ENCODE assay signal across 9 cellular contexts in genomic region chr17:64063766-64064224, GRCh38. TPM values are rescaled to one million over a fixed set of nuclear protein-coding genes. Genes with fewer than 3 reads are reported as not detected.
DNase-seq lines count a peak whose midpoint lies in the region; ATAC-seq and TF ChIP-seq lines count a peak whose summit lies in the region.
"Had no signal": no experiment of that assay in that cellular context is flagged by ENCODE, and none has a peak within 500 bp of the region (broad histone marks: within the 10 kb centered on the region; RNA-seq: fewer than 3 reads in every experiment).

No MANE protein-coding gene starts in this region.

- TF ChIP-seq CTCF in DND-41 (IDR thresholded peaks at IDR 0.05; ENCODE audit: borderline replicate concordance, extremely low read depth, low read length, poor library complexity, severe bottlenecking) (peak; percentile 66), glutamatergic neuron (IDR thresholded peaks at IDR 0.05; ENCODE audit: partially characterized antibody, unreplicated experiment) (peak; percentile 43)

- DNase-seq in DND-41 (peak; percentile 50), NCI-H510A treated with DMSO at 0.1 percent for 48 hours (lab: John Stamatoyannopoulos, UW) (peak; percentile 52), glutamatergic neuron (peak; percentile 75), renal cortical epithelial cell (ENCODE audit: low read depth) (peak; percentile 61), NCI-H1105 (lab: John Stamatoyannopoulos, UW) (no peak), kidney glomerular epithelial cell (lab: John Stamatoyannopoulos, UW) (no peak), amniotic stem cell (lab: John Stamatoyannopoulos, UW) (no peak)
- DNase-seq in activated effector memory CD4-positive, alpha-beta T cell treated with Interleukin-2 at 50 U/mL for 16 hours, result peak; percentile 43

- H3K9me3 ChIP-seq in DND-41 (ENCODE audit: insufficient read depth, low read length, severe bottlenecking), result peaks cover 3% of the 10 kb centered on the region

- peaks cover 16% of the 10 kb centered on the region for H3K4me1 ChIP-seq in DND-41 (ENCODE audit: insufficient read depth, low read length)

- H3K4me3 ChIP-seq in DND-41 (ENCODE audit: low read depth in 1 of 2, low read length in 2 of 2), result no peak overlapping the region

- H3K79me2 ChIP-seq in DND-41 (ENCODE audit: insufficient read depth, low read length), result no peaks in the 10 kb centered on the region

- H4K20me1 ChIP-seq in DND-41 (ENCODE audit: insufficient read depth, low read length), result no peaks in the 10 kb centered on the region

- H3K36me3 Mint-ChIP-seq in glutamatergic neuron (ENCODE audit: unreplicated experiment), result peaks cover 11% of the 10 kb centered on the region

- H3K4me2 ChIP-seq in DND-41 (ENCODE audit: insufficient read depth, low read length), result no peak overlapping the region

- no peak overlapping the region for H3K27ac Mint-ChIP-seq in glutamatergic neuron (ENCODE audit: unreplicated experiment)

- H3K4me3 Mint-ChIP-seq in glutamatergic neuron (ENCODE audit: unreplicated experiment), result no peak overlapping the region

- H3K36me3 ChIP-seq in DND-41 (ENCODE audit: insufficient read depth, low read length), result peaks cover 9% of the 10 kb centered on the region

- no peaks in the 10 kb centered on the region for H3K4me1 Mint-ChIP-seq in glutamatergic neuron (ENCODE audit: low read depth, unreplicated experiment)

- H2AFZ ChIP-seq in DND-41 (ENCODE audit: low read depth, low read length), result no peak overlapping the region

- H3K27me3 ChIP-seq in DND-41 (ENCODE audit: insufficient read depth, low read length, poor library complexity), result no peaks in the 10 kb centered on the region

- no peak overlapping the region for H3K27ac ChIP-seq in DND-41 (ENCODE audit: low read length)

- H3K9ac ChIP-seq in DND-41 (ENCODE audit: low read depth, low read length), result no peak overlapping the region

- H3K9me3 Mint-ChIP-seq in glutamatergic neuron (ENCODE audit: unreplicated experiment), result peaks cover 8% of the 10 kb centered on the region

- H3K27me3 Mint-ChIP-seq in glutamatergic neuron (ENCODE audit: unreplicated experiment), result peaks cover 3% of the 10 kb centered on the region

- peak; percentile 72; the same call in 2 of the 3 replicates for ATAC-seq in DND-41 (ENCODE audit: insufficient read depth, low read depth)

RNA-seq across cellular contexts. Expression of gene ICAM2, which starts 43.4 kb away (rescaled TPM):
- total RNA-seq in glutamatergic neuron (ENCODE audit: unreplicated experiment) (not detected), renal cortical epithelial cell (6.4 and 11.6 TPM in 2 replicates)
- total RNA-seq: NCI-H460 had no signal

Comparison
In these comparisons a context has a peak if more than half of its experiments do, and no peak if none do; other contexts are left out.
1. DNase-seq: peak in DND-41 (single experiment), NCI-H510A treated with DMSO at 0.1 percent for 48 hours (single experiment), activated effector memory CD4-positive, alpha-beta T cell treated with Interleukin-2 at 50 U/mL for 16 hours (single experiment), glutamatergic neuron (single experiment) and renal cortical epithelial cell (single experiment); none in NCI-H1105 (single experiment), kidney glomerular epithelial cell (single experiment) and amniotic stem cell (single experiment).